14 cellular contexts compared by ENCODE assay signal in the genomic region with DNA sequence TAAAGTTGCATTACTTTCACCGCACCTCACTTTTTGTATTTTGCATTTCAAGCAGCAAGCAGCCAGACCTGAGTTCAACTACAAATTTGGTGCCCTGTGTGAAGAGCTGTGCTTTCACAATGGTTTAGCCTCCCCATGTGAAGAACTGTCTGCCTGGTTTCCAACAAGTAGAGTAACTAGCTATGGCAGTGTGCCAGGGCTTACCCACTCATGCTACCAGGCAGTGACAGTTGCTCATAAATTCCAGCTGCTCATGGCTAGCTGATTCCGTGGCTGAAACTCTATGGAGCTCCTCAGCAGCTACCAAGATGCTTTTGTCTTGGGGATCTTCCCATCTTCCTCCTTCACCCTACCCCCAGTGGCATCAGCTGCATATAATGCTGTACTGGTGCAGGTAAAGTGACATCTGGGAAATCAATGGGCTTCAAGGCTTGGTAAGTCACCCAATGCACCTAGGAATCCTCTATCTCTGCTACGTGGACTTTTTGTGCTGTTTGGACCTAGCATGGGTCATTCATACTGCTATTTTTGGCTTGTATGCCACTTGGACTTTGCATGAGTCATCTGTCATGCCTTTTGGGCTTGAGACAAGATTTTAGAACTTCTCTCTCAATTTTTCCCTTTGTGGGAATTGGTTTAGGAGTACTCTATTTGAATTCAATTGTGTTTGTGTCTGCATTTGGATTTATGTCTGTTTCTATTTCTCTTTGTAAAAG.
DNase-seq lines count a peak whose midpoint lies in the region; ATAC-seq lines count a peak whose summit lies in the region.
"Had no signal": no experiment of that assay in that cellular context is flagged by ENCODE, and none has a peak within 500 bp of the region (broad histone marks: within the 10 kb centered on the region; RNA-seq: fewer than 3 reads in every experiment).

No MANE protein-coding gene starts in this region.

- no peaks in the 10 kb centered on the region for H3K79me2 ChIP-seq in mesendoderm (ENCODE audit: control insufficient read depth, insufficient read depth, low read length)

- H3K27ac ChIP-seq in mesendoderm (ENCODE audit: low read depth, low read length): peak overlapping the region; percentile 39
- H3K27ac ChIP-seq: ovary had no signal

- no CpG with 5 or more reads among the region's 3 CpGs for WGBS in mesendoderm (ENCODE audit: extremely low coverage, insufficient coverage, low lambda C conversion rate)

- peak overlapping the region; percentile 49 for H3K56ac ChIP-seq in mesendoderm (ENCODE audit: low read length)

- peak overlapping the region; percentile 90 for H3K4ac ChIP-seq in mesendoderm (ENCODE audit: low read depth, low read length)

- no peaks in the 10 kb centered on the region for H3K36me3 ChIP-seq in mesendoderm (ENCODE audit: control insufficient read depth, insufficient read depth, low read length)
- H3K36me3 ChIP-seq: ovary had no signal

- H2BK5ac ChIP-seq in mesendoderm (ENCODE audit: low read length): peak overlapping the region; percentile 51

- H2BK15ac ChIP-seq in mesendoderm (replicated peaks; ENCODE audit: low read depth): no peak overlapping the region

- H3K27me3 ChIP-seq in mesendoderm (ENCODE audit: insufficient read depth, low read length, poor library complexity): no peaks in the 10 kb centered on the region
- H3K27me3 ChIP-seq: ovary had no signal

- no peak overlapping the region for H3K4me2 ChIP-seq in mesendoderm (ENCODE audit: low read length)
- H3K4me2 ChIP-seq: GM23338 had no signal

- no peak overlapping the region for H4K8ac ChIP-seq in mesendoderm (ENCODE audit: low read depth, low read length)

- H3K23ac ChIP-seq in mesendoderm (ENCODE audit: low read length): no peak overlapping the region

- H3K79me1 ChIP-seq in mesendoderm (ENCODE audit: low read length): no peaks in the 10 kb centered on the region

- H4K5ac ChIP-seq in mesendoderm (ENCODE audit: low read length): peak overlapping the region; percentile 68

- H2BK120ac ChIP-seq in mesendoderm (ENCODE audit: low read depth, low read length): peak overlapping the region; percentile 92

- DNase-seq in AG20443 (ENCODE audit: low spot score): peak; percentile 43
- peak; percentile 91 for DNase-seq in M059J (ENCODE audit: low read depth)
- DNase-seq in dermis microvascular lymphatic vessel endothelial cell (ENCODE audit: low read depth in 2 of 2): peak; percentile 7 to 51
- peak; percentile 7 for DNase-seq in mesendoderm
- no peak for DNase-seq in NCI-H774 (lab: John Stamatoyannopoulos, UW)
- DNase-seq in effector CD8-positive, alpha-beta T cell (lab: John Stamatoyannopoulos, UW): no peak
- DNase-seq: left ventricle myocardium superior; NCI-H2081 treated with DMSO at 0.1 percent for 48 hours; stimulated activated CD4-positive, alpha-beta T cell treated with anti-CD3 and anti-CD28 coated beads, Interleukin-1b, Interleukin-23, amount 100 ng/mL, for 48 hours had no signal

- peak overlapping the region; percentile 69 for H3K18ac ChIP-seq in mesendoderm (ENCODE audit: low read length)

- H2AK5ac ChIP-seq in mesendoderm (ENCODE audit: low read length): peak overlapping the region; percentile 66

- no peak overlapping the region for H3K9ac ChIP-seq in mesendoderm (ENCODE audit: low read length)

- no peak overlapping the region for H3K4me3 ChIP-seq in mesendoderm (ENCODE audit: low read length)
- H3K4me3 ChIP-seq: GM23338, ovary had no signal

- no peak for ATAC-seq in GM18873 (IDR thresholded peaks at IDR 0.05; ENCODE audit: low FRiP score, unreplicated experiment)
- ATAC-seq in HG03097 (IDR thresholded peaks at IDR 0.05; ENCODE audit: low FRiP score, unreplicated experiment): no peak
- ATAC-seq: GM23338; left ventricle myocardium superior; stimulated activated effector memory CD8-positive, alpha-beta T cell treated with anti-CD3 and anti-CD28 coated beads, Interleukin-12 subunit alpha, Interleukin-12 subunit beta, amount 100 ng/mL, for 72 hours had no signal

- peaks cover 13% of the 10 kb centered on the region for H3K4me1 ChIP-seq in mesendoderm (ENCODE audit: control insufficient read depth, low read depth, low read length)

Comparison
In these comparisons a context has a peak if more than half of its experiments do, and no peak if none do; other contexts are left out.
1. DNase-seq: peak in AG20443 (single experiment), M059J (single experiment), dermis microvascular lymphatic vessel endothelial cell (2 of 2) and mesendoderm (single experiment); none in NCI-H774 (single experiment) and effector CD8-positive, alpha-beta T cell (single experiment).